1 cellular context compared by ENCODE assay signal in the genomic region with DNA sequence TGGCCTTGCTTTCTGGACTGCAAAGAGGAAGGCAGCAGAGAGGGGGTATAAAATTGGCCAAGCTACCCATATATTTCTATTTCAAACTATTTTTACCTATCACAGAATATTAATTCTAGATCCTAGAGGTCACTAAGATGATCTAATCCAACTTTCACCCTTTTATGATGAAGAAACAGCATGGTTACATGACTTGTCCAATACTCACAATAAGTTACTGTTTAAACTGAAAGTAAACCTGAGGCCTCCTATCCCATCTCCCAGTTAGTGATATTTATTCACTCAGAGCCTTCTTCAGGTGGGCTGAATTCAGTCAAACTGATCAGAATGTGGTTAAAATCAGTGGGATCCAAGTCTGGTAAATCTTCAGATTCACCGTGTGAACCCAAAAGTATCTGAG.
TF ChIP-seq lines count a peak whose summit lies in the region.

No MANE protein-coding gene starts in this region.

TF ChIP-seq in GM23338, 12 proteins besides CTCF, POLR2A, EP300 and RAD21 (continued from another document):
- TF ChIP-seq STAT1 (IDR thresholded peaks at IDR 0.05; ENCODE audit: unreplicated experiment), result no peak
- TF ChIP-seq ZNF114 (CRISPR knock-in tag; IDR thresholded peaks at IDR 0.05), result no peak
- no peak for TF ChIP-seq CREB1 (CRISPR knock-in tag; IDR thresholded peaks at IDR 0.05; ENCODE audit: low read depth)
- no peak for TF ChIP-seq EZH2phosphoT487 (IDR thresholded peaks at IDR 0.05; ENCODE audit: unreplicated experiment)
- TF ChIP-seq, protein P1, sequence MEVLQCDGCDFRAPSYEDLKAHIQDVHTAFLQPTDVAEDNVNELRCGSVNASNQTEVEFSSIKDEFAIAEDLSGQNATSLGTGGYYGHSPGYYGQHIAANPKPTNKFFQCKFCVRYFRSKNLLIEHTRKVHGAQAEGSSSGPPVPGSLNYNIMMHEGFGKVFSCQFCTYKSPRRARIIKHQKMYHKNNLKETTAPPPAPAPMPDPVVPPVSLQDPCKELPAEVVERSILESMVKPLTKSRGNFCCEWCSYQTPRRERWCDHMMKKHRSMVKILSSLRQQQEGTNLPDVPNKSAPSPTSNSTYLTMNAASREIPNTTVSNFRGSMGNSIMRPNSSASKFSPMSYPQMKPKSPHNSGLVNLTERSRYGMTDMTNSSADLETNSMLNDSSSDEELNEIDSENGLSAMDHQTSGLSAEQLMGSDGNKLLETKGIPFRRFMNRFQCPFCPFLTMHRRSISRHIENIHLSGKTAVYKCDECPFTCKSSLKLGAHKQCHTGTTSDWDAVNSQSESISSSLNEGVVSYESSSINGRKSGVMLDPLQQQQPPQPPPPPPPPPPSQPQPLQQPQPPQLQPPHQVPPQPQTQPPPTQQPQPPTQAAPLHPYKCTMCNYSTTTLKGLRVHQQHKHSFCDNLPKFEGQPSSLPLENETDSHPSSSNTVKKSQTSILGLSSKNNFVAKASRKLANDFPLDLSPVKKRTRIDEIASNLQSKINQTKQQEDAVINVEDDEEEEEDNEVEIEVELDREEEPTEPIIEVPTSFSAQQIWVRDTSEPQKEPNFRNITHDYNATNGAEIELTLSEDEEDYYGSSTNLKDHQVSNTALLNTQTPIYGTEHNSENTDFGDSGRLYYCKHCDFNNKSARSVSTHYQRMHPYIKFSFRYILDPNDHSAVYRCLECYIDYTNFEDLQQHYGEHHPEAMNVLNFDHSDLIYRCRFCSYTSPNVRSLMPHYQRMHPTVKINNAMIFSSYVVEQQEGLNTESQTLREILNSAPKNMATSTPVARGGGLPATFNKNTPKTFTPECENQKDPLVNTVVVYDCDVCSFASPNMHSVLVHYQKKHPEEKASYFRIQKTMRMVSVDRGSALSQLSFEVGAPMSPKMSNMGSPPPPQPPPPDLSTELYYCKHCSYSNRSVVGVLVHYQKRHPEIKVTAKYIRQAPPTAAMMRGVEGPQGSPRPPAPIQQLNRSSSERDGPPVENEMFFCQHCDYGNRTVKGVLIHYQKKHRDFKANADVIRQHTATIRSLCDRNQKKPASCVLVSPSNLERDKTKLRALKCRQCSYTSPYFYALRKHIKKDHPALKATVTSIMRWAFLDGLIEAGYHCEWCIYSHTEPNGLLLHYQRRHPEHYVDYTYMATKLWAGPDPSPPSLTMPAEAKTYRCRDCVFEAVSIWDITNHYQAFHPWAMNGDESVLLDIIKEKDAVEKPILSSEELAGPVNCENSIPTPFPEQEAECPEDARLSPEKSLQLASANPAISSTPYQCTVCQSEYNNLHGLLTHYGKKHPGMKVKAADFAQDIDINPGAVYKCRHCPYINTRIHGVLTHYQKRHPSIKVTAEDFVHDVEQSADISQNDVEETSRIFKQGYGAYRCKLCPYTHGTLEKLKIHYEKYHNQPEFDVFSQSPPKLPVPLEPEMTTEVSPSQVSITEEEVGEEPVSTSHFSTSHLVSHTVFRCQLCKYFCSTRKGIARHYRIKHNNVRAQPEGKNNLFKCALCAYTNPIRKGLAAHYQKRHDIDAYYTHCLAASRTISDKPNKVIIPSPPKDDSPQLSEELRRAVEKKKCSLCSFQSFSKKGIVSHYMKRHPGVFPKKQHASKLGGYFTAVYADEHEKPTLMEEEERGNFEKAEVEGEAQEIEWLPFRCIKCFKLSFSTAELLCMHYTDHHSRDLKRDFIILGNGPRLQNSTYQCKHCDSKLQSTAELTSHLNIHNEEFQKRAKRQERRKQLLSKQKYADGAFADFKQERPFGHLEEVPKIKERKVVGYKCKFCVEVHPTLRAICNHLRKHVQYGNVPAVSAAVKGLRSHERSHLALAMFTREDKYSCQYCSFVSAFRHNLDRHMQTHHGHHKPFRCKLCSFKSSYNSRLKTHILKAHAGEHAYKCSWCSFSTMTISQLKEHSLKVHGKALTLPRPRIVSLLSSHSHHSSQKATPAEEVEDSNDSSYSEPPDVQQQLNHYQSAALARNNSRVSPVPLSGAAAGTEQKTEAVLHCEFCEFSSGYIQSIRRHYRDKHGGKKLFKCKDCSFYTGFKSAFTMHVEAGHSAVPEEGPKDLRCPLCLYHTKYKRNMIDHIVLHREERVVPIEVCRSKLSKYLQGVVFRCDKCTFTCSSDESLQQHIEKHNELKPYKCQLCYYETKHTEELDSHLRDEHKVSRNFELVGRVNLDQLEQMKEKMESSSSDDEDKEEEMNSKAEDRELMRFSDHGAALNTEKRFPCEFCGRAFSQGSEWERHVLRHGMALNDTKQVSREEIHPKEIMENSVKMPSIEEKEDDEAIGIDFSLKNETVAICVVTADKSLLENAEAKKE (CRISPR knock-in tag; IDR thresholded peaks at IDR 0.05), result no peak
- TF ChIP-seq, protein P2, sequence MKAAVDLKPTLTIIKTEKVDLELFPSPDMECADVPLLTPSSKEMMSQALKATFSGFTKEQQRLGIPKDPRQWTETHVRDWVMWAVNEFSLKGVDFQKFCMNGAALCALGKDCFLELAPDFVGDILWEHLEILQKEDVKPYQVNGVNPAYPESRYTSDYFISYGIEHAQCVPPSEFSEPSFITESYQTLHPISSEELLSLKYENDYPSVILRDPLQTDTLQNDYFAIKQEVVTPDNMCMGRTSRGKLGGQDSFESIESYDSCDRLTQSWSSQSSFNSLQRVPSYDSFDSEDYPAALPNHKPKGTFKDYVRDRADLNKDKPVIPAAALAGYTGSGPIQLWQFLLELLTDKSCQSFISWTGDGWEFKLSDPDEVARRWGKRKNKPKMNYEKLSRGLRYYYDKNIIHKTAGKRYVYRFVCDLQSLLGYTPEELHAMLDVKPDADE (IDR thresholded peaks at IDR 0.05), result no peak
- TF ChIP-seq POLR2AphosphoS5 (IDR thresholded peaks at IDR 0.05; ENCODE audit: low read depth), result no peak
- no peak for TF ChIP-seq NANOG (IDR thresholded peaks at IDR 0.05; ENCODE audit: borderline replicate concordance)
TF ChIP-seq in GM23338: peak in this region for 0.
